In genomic region chr9:119117409-119117808, GRCh38 we compare ENCODE assay signal across 24 cellular contexts.
A peak's percentile ranks its signal among the peaks of the same experiment; 100 is the strongest.
DNase-seq lines count a peak whose midpoint lies in the region; ATAC-seq and TF ChIP-seq lines count a peak whose summit lies in the region.
"Had no signal": no experiment of that assay in that cellular context is flagged by ENCODE, and none has a peak within 500 bp of the region (broad histone marks: within the 10 kb centered on the region; RNA-seq: fewer than 3 reads in every experiment).

No MANE protein-coding gene starts in this region.

- H3K27ac ChIP-seq in left ventricle myocardium inferior (replicated peaks) (no peak overlapping the region), left lung (no peak overlapping the region)
- H3K27ac ChIP-seq: 22Rv1, A549, BLaER1 had no signal

- in situ Hi-C loops in ACHN (cut with HindIII; ENCODE audit: low pct_ligation_motif_present, low pct_unique_long_range_greater_than_20kb, low sequenced_read_pairs): no loop called here

- H3K9me3 ChIP-seq in left ventricle myocardium inferior (replicated peaks): no peaks in the 10 kb centered on the region
- H3K9me3 ChIP-seq in left lung: no peaks in the 10 kb centered on the region
- H3K9me3 ChIP-seq: A549, BE2C, BLaER1 had no signal

- TF ChIP-seq CTCF in left ventricle myocardium inferior (IDR thresholded peaks at IDR 0.05; ENCODE audit: borderline replicate concordance) (no peak), left lung (IDR thresholded peaks at IDR 0.05) (no peak)

- DNase-seq in Right ventricle myocardium inferior (ENCODE audit: missing footprints) (peak; percentile 21), left ventricle myocardium inferior (no peak), left lung (no peak), renal cortical epithelial cell (ENCODE audit: low read depth) (peak; percentile 6), NCI-H1694 treated with DMSO at 0.1 percent for 48 hours (lab: John Stamatoyannopoulos, UW) (no peak), ACHN (no peak)
- DNase-seq: BE2C; C1 segment of cervical spinal cord; CD4-positive, alpha-beta memory T cell; CD4-positive, CD25-positive, alpha-beta regulatory T cell; CD8-positive, alpha-beta memory T cell; COR-L47; DMS 273 treated with DMSO at 0.1 percent for 48 hours; DMS153; DMS53; DMS79; DND-41; EL; GDM1 had no signal

- intact Hi-C loops in Right ventricle myocardium inferior (cut with DNase I) (no loop called here), left ventricle myocardium inferior (cut with micrococcal nuclease) (no loop called here), left lung (cut with DNase I) (no loop called here)

- H3K4me1 ChIP-seq in left ventricle myocardium inferior (no peaks in the 10 kb centered on the region), left lung (no peaks in the 10 kb centered on the region)
- H3K4me1 ChIP-seq: A549, BE2C, BLaER1 had no signal

- H3K27me3 ChIP-seq in left ventricle myocardium inferior (ENCODE audit: low read depth) (no peaks in the 10 kb centered on the region), left lung (no peaks in the 10 kb centered on the region)
- H3K27me3 ChIP-seq: BE2C, BLaER1 had no signal

- no peak for ATAC-seq in Right ventricle myocardium inferior
- ATAC-seq in left lung: peak; percentile 60
- ATAC-seq in HG03097 (IDR thresholded peaks at IDR 0.05; ENCODE audit: low FRiP score, unreplicated experiment): no peak
- ATAC-seq: A549, GM12878 had no signal

- H3K4me3 ChIP-seq in left ventricle myocardium inferior: no peak overlapping the region
- H3K4me3 ChIP-seq in left lung: no peak overlapping the region
- H3K4me3 ChIP-seq: A549, BLaER1, GM12878 had no signal

- H3K36me3 ChIP-seq in left ventricle myocardium inferior: no peaks in the 10 kb centered on the region
- H3K36me3 ChIP-seq in left lung: no peaks in the 10 kb centered on the region
- H3K36me3 ChIP-seq: BE2C, BLaER1 had no signal

Comparison
In these comparisons a context has a peak if more than half of its experiments do, and no peak if none do; other contexts are left out.
1. DNase-seq: peak in Right ventricle myocardium inferior (single experiment) and renal cortical epithelial cell (single experiment); none in left ventricle myocardium inferior (single experiment), left lung (0 of 2), NCI-H1694 treated with DMSO at 0.1 percent for 48 hours (single experiment) and ACHN (single experiment).